24 cellular contexts compared by ENCODE assay signal in the genomic region with DNA sequence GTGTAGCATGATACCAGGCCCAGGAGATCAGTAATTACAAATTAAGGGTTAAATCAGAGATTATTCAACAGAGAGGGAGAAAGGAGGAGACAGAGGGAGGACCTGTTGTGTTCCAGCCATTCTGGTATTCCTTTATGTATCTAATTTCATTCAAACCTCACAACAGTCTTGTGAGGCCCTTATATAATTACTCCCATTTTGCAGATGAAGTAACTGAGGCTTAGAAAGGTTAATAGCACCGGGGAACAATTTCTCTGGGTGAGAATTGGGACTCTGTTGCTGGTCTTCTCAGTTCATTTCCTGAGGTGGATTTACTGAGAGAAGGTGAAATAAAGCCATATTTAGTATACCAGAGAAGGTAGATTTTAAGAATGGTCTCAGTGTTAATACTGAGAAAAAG.
"Had no signal": no experiment of that assay in that cellular context is flagged by ENCODE, and none has a peak within 500 bp of the region (broad histone marks: within the 10 kb centered on the region; RNA-seq: fewer than 3 reads in every experiment).

No MANE protein-coding gene starts in this region.

- ATAC-seq: foreskin keratinocyte, gastroesophageal sphincter, heart left ventricle, left cardiac atrium, left lung, left ventricle myocardium superior, lower lobe of right lung, mucosa of descending colon had no signal

- H3K27ac ChIP-seq: coronary artery, dorsolateral prefrontal cortex, epithelial cell of prostate, esophagus muscularis mucosa, foreskin keratinocyte, gastroesophageal sphincter, heart left ventricle, hepatocyte, left lung, lower lobe of right lung had no signal

- H3K4me3 Mint-ChIP-seq: immature natural killer cell, mesothelial cell of epicardium had no signal

- H3K4me2 ChIP-seq: hepatocyte had no signal

- FAIRE-seq: colon, frontal cortex, islet of Langerhans, keratinocyte had no signal

- H3K9me3 ChIP-seq: esophagus muscularis mucosa, gastroesophageal sphincter, heart left ventricle, left lung, lower lobe of right lung, mucosa of descending colon had no signal

- H3K27ac Mint-ChIP-seq: immature natural killer cell, mesothelial cell of epicardium had no signal

- H3K4me3 ChIP-seq: coronary artery, dorsolateral prefrontal cortex, esophagus muscularis mucosa, gastroesophageal sphincter, heart left ventricle, hepatocyte, left lung, lower lobe of right lung, mucosa of descending colon had no signal

- H3K36me3 ChIP-seq: left lung had no signal

- H3K9me3 Mint-ChIP-seq: immature natural killer cell had no signal

- H3K27me3 ChIP-seq: esophagus muscularis mucosa, foreskin keratinocyte, gastroesophageal sphincter, heart left ventricle, hepatocyte, left lung had no signal

- DNase-seq: dermis blood vessel endothelial cell; dorsolateral prefrontal cortex; effector CD4-positive, alpha-beta T cell; effector memory CD4-positive, alpha-beta T cell; foreskin keratinocyte; heart left ventricle; hypothalamus; immature natural killer cell; left cardiac atrium; left lung; left ventricle myocardium superior; lower lobe of right lung; mesenchymal stem cell; mucosa of descending colon had no signal

- H2AFZ ChIP-seq: hepatocyte had no signal

- H3K79me2 ChIP-seq: hepatocyte had no signal

- H3K4me1 ChIP-seq: left lung, lower lobe of right lung had no signal
